6 cellular contexts compared by ENCODE assay signal in genomic region chr3:138027821-138028220, GRCh38. TPM values are rescaled to one million over a fixed set of nuclear protein-coding genes. Genes with fewer than 3 reads are reported as not detected.
"Had no signal": no experiment of that assay in that cellular context is flagged by ENCODE, and none has a peak within 500 bp of the region (broad histone marks: within the 10 kb centered on the region; RNA-seq: fewer than 3 reads in every experiment).

No MANE protein-coding gene starts in this region.

- H3K4me1 Mint-ChIP-seq: GM23338, H9 had no signal

- H3K4me3 ChIP-seq: GM23338, K562 had no signal

- H3K9me3 Mint-ChIP-seq: GM23338, H9 had no signal

- H3K4me3 Mint-ChIP-seq: GM23338, H9 had no signal

- ATAC-seq: GM23338, K562 had no signal

- H3K27ac Mint-ChIP-seq: GM23338, H9 had no signal

- DNase-seq: H9, HCEC 1CT, IMR-90 had no signal

RNA-seq across cellular contexts. Expression of gene CLDN18, which starts 17.9 kb away (rescaled TPM):
- total RNA-seq: GM23338, H1, H9, IMR-90 had no signal
- polyA plus RNA-seq: H1, IMR-90, K562 had no signal
